12 cellular contexts compared by ENCODE assay signal in the genomic region with DNA sequence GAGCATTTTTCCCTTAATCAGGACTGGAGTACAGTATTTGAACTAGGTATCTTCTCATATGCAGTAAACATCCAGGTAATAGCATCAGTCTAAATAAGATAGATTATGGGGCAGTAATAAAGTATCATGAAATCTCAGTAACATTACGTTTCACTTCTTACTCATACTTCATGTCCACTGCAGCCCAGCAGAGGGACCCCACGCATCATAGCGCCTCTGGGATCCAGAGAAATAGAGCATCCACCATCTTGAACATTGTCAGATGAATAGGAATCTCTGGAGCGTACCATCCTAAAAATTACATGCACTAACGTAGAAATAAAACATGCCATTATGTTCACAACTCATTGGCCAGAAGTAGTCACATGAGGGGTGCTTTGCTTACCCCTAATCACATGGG.
A peak's percentile ranks its signal among the peaks of the same experiment; 100 is the strongest.
DNase-seq lines count a peak whose midpoint lies in the region; TF ChIP-seq lines count a peak whose summit lies in the region.
"Had no signal": no experiment of that assay in that cellular context is flagged by ENCODE, and none has a peak within 500 bp of the region (broad histone marks: within the 10 kb centered on the region; RNA-seq: fewer than 3 reads in every experiment).

No MANE protein-coding gene starts in this region.

- H3K27ac ChIP-seq in C4-2B (no peak overlapping the region), Peyer's patch (no peak overlapping the region)
- H3K27ac ChIP-seq: neutrophil had no signal

- H3K4me3 ChIP-seq in Peyer's patch = no peak overlapping the region

- H3K9me3 ChIP-seq in Peyer's patch = no peaks in the 10 kb centered on the region
- H3K9me3 ChIP-seq: neutrophil had no signal

- peak; percentile 56 for TF ChIP-seq CTCF in C4-2B (conservative IDR thresholded peaks at IDR 0.05)
- no peak for TF ChIP-seq CTCF in Peyer's patch (IDR thresholded peaks at IDR 0.05)

- DNase-seq in HS-27A (ENCODE audit: low read depth) (peak; percentile 1), RPMI8226 (peak; percentile 45), iPS-NIHi7 (ENCODE audit: extremely low spot score) (peak; percentile 22), superior temporal gyrus (ENCODE audit: extremely low spot score) (no peak), Peyer's patch (no peak), NCI-H187 treated with DMSO at 0.1 percent for 48 hours (lab: John Stamatoyannopoulos, UW) (no peak), amygdala (lab: John Stamatoyannopoulos, UW) (no peak)
- DNase-seq: NCI-H524; stimulated activated CD4-positive, alpha-beta T cell treated with anti-CD3 and anti-CD28 coated beads, Interleukin-1b, Interleukin-23, amount 100 ng/mL, for 48 hours; T-helper 2 cell had no signal

- H3K4me1 ChIP-seq in Peyer's patch = no peaks in the 10 kb centered on the region

- H3K36me3 ChIP-seq in Peyer's patch = no peaks in the 10 kb centered on the region
- H3K36me3 ChIP-seq: neutrophil had no signal

- no peak for TF ChIP-seq POLR2A in Peyer's patch (IDR thresholded peaks at IDR 0.05)

- H3K27me3 ChIP-seq in Peyer's patch = no peaks in the 10 kb centered on the region
- H3K27me3 ChIP-seq: neutrophil had no signal

Comparison
In these comparisons a context has a peak if more than half of its experiments do, and no peak if none do; other contexts are left out.
1. DNase-seq: peak in HS-27A (single experiment), RPMI8226 (single experiment) and iPS-NIHi7 (single experiment); none in superior temporal gyrus (single experiment), Peyer's patch (0 of 3), NCI-H187 treated with DMSO at 0.1 percent for 48 hours (single experiment) and amygdala (0 of 56).